In genomic region chr2:15990151-15991101, GRCh38 we compare ENCODE assay signal across 18 cellular contexts. TPM values are rescaled to one million over a fixed set of nuclear protein-coding genes. Genes with fewer than 3 reads are reported as not detected.
DNase-seq lines count a peak whose midpoint lies in the region; ATAC-seq and TF ChIP-seq lines count a peak whose summit lies in the region.
"Had no signal": no experiment of that assay in that cellular context is flagged by ENCODE, and none has a peak within 500 bp of the region (broad histone marks: within the 10 kb centered on the region; RNA-seq: fewer than 3 reads in every experiment).

No MANE protein-coding gene starts in this region.

- no peaks in the 10 kb centered on the region for H3K9me3 ChIP-seq in Caco-2
- peaks cover 0 to 3% of the 10 kb centered on the region in 2 donors for H3K9me3 ChIP-seq in neuronal stem cell (replicated peaks in 1 of 2; ENCODE audit: control insufficient read depth in 2 of 2, insufficient read depth in 1 of 2, low read depth in 1 of 2, low read length in 2 of 2)
- H3K9me3 ChIP-seq in heart left ventricle, result no peaks in the 10 kb centered on the region
- H3K9me3 ChIP-seq in right atrium auricular region, result no peaks in the 10 kb centered on the region
- H3K9me3 ChIP-seq: BLaER1 had no signal

- H3K4me3 Mint-ChIP-seq in Caco-2 (ENCODE audit: unreplicated experiment), result no peak overlapping the region
- H3K4me3 Mint-ChIP-seq in activated naive CD8-positive, alpha-beta T cell treated with anti-CD3 and anti-CD28 coated beads, Interleukin-2, amount 50 U/mL, for 24 hours, result no peak overlapping the region
- H3K4me3 Mint-ChIP-seq: CD8-positive, alpha-beta memory T cell; HFFc6 had no signal

- H3K79me1 ChIP-seq in mesendoderm (ENCODE audit: low read length), result no peaks in the 10 kb centered on the region
- H3K79me1 ChIP-seq in neuronal stem cell (ENCODE audit: low read depth, low read length), result no peaks in the 10 kb centered on the region

- H3K27ac Mint-ChIP-seq in Caco-2 (ENCODE audit: unreplicated experiment), result peak overlapping the region; percentile 80
- H3K27ac Mint-ChIP-seq in activated naive CD8-positive, alpha-beta T cell treated with anti-CD3 and anti-CD28 coated beads, Interleukin-2, amount 50 U/mL, for 24 hours, result no peak overlapping the region
- H3K27ac Mint-ChIP-seq: CD8-positive, alpha-beta memory T cell; HFFc6 had no signal

- WGBS in mesendoderm (ENCODE audit: extremely low coverage, insufficient coverage, low lambda C conversion rate), result no CpG with 5 or more reads among the region's 11 CpGs
- no CpG with 5 or more reads among the region's 11 CpGs for WGBS in neuronal stem cell (ENCODE audit: extremely low coverage in 2 of 2, insufficient read length in 2 of 2, insufficient replicate concordance in 1 of 2), 2 donors
- WGBS in heart left ventricle, 4 donors, result 88 to 89% (median 89%) methylated on average over 11 of the region's 11 CpGs

- H3K79me2 ChIP-seq in mesendoderm (ENCODE audit: control insufficient read depth, insufficient read depth, low read length), result no peaks in the 10 kb centered on the region

- no peak overlapping the region for H2BK15ac ChIP-seq in mesendoderm (replicated peaks; ENCODE audit: low read depth)
- peak overlapping the region; percentile 82 for H2BK15ac ChIP-seq in neuronal stem cell (ENCODE audit: low read length)

- H2BK12ac ChIP-seq in neuronal stem cell (ENCODE audit: low read length), result no peak overlapping the region

- H3K4me1 ChIP-seq in Caco-2, result peaks cover 21% of the 10 kb centered on the region
- H3K4me1 ChIP-seq in mesendoderm (ENCODE audit: control insufficient read depth, low read depth, low read length), result peaks cover 5% of the 10 kb centered on the region
- H3K4me1 ChIP-seq in neuronal stem cell (ENCODE audit: control insufficient read depth in 2 of 2, insufficient read depth in 1 of 2, low read depth in 1 of 2, low read length in 2 of 2), result peaks cover 10 to 14% of the 10 kb centered on the region in 2 donors
- H3K4me1 ChIP-seq in heart left ventricle, result no peaks in the 10 kb centered on the region
- H3K4me1 ChIP-seq in right atrium auricular region, result no peaks in the 10 kb centered on the region

- no peak overlapping the region for H3K18ac ChIP-seq in mesendoderm (ENCODE audit: low read length)
- H3K18ac ChIP-seq in neuronal stem cell (ENCODE audit: low read length), result peak overlapping the region; percentile 77

- peaks cover 23% of the 10 kb centered on the region for H3K4me1 Mint-ChIP-seq in Caco-2 (ENCODE audit: low read depth, unreplicated experiment)
- no peaks in the 10 kb centered on the region for H3K4me1 Mint-ChIP-seq in activated naive CD8-positive, alpha-beta T cell treated with anti-CD3 and anti-CD28 coated beads, Interleukin-2, amount 50 U/mL, for 24 hours
- H3K4me1 Mint-ChIP-seq: CD8-positive, alpha-beta memory T cell had no signal

- no peak overlapping the region for H3K4me2 ChIP-seq in mesendoderm (ENCODE audit: low read length)
- H3K4me2 ChIP-seq in neuronal stem cell (ENCODE audit: insufficient read depth, low read length, poor library complexity, severe bottlenecking), result no peak overlapping the region
- H3K4me2 ChIP-seq: BLaER1 had no signal

- H3K9ac ChIP-seq in mesendoderm (ENCODE audit: low read length) (no peak overlapping the region), neuronal stem cell (ENCODE audit: low read depth, low read length, poor library complexity) (no peak overlapping the region)
- H3K9ac ChIP-seq: BLaER1 had no signal

- POLR2A ChIA-PET in Caco-2 (lab: Charles Lee), result no interaction called here

- H3K4ac ChIP-seq in mesendoderm (ENCODE audit: low read depth, low read length) (no peak overlapping the region), neuronal stem cell (ENCODE audit: low read length) (no peak overlapping the region)

- H4K8ac ChIP-seq in mesendoderm (ENCODE audit: low read depth, low read length) (no peak overlapping the region), neuronal stem cell (ENCODE audit: low read depth, low read length) (no peak overlapping the region)

- no peak overlapping the region for H4K5ac ChIP-seq in mesendoderm (ENCODE audit: low read length)

- H3K9me3 Mint-ChIP-seq in Caco-2 (ENCODE audit: unreplicated experiment), result peaks cover 8% of the 10 kb centered on the region
- no peaks in the 10 kb centered on the region for H3K9me3 Mint-ChIP-seq in activated naive CD8-positive, alpha-beta T cell treated with anti-CD3 and anti-CD28 coated beads, Interleukin-2, amount 50 U/mL, for 24 hours

- no peak overlapping the region for H3K14ac ChIP-seq in neuronal stem cell (ENCODE audit: low read length)

- H2BK120ac ChIP-seq in mesendoderm (ENCODE audit: low read depth, low read length) (no peak overlapping the region), neuronal stem cell (ENCODE audit: low read depth, low read length) (no peak overlapping the region)

- H3K56ac ChIP-seq in mesendoderm (ENCODE audit: low read length), result peak overlapping the region; percentile 35

- H2BK5ac ChIP-seq in mesendoderm (ENCODE audit: low read length), result peak overlapping the region; percentile 16
- no peak overlapping the region for H2BK5ac ChIP-seq in neuronal stem cell (ENCODE audit: low read length)

- H4K91ac ChIP-seq in neuronal stem cell (ENCODE audit: low read depth, low read length, poor library complexity), result no peak overlapping the region

- ATAC-seq in heart left ventricle, result no peak
- no peak for ATAC-seq in activated naive CD8-positive, alpha-beta T cell treated with anti-CD3 and anti-CD28 coated beads, Interleukin-2, amount 50 U/mL, for 24 hours

- H3K23ac ChIP-seq in mesendoderm (ENCODE audit: low read length), result no peak overlapping the region
- H3K23ac ChIP-seq in neuronal stem cell (ENCODE audit: low read depth, low read length, poor library complexity), result no peak overlapping the region

- TF ChIP-seq CTCF in Caco-2 (IDR thresholded peaks at IDR 0.05; ENCODE audit: insufficient read depth in 1 of 2, low read depth in 1 of 2, low read length in 1 of 2, severe bottlenecking in 1 of 2, unreplicated experiment in 1 of 2), result no peak
- TF ChIP-seq CTCF in heart left ventricle (IDR thresholded peaks at IDR 0.05), result no peak
- TF ChIP-seq CTCF in right atrium auricular region (IDR thresholded peaks at IDR 0.05), result no peak

- H3K27me3 ChIP-seq in Caco-2 (replicated peaks; ENCODE audit: control insufficient read depth, insufficient read depth, low read length) (no peaks in the 10 kb centered on the region), mesendoderm (ENCODE audit: insufficient read depth, low read length, poor library complexity) (no peaks in the 10 kb centered on the region), neuronal stem cell (ENCODE audit: control insufficient read depth in 3 of 3, insufficient read depth in 3 of 3, low read depth in 1 of 3, low read length in 3 of 3) (no peaks in the 10 kb centered on the region), heart left ventricle (peaks cover 0 to 14% (median 0%) of the 10 kb centered on the region in 9 donors), right atrium auricular region (no peaks in the 10 kb centered on the region)
- H3K27me3 ChIP-seq: BLaER1 had no signal

- H3K27me3 Mint-ChIP-seq in Caco-2 (ENCODE audit: insufficient read depth, unreplicated experiment), result no peaks in the 10 kb centered on the region
- peaks cover 3% of the 10 kb centered on the region for H3K27me3 Mint-ChIP-seq in activated naive CD8-positive, alpha-beta T cell treated with anti-CD3 and anti-CD28 coated beads, Interleukin-2, amount 50 U/mL, for 24 hours

- CTCF ChIA-PET in Caco-2 (lab: Charles Lee), result no interaction called here

- peaks cover 11% of the 10 kb centered on the region for H3K36me3 Mint-ChIP-seq in Caco-2 (ENCODE audit: insufficient read depth, unreplicated experiment)
- no peaks in the 10 kb centered on the region for H3K36me3 Mint-ChIP-seq in activated naive CD8-positive, alpha-beta T cell treated with anti-CD3 and anti-CD28 coated beads, Interleukin-2, amount 50 U/mL, for 24 hours (ENCODE audit: low read depth)
- H3K36me3 Mint-ChIP-seq: CD8-positive, alpha-beta memory T cell had no signal

- no TSS peak for BruUV-seq in Caco-2 (replicated peaks; lab: Mats Ljungman, UMichigan)

- intact Hi-C loops in Caco-2 (cut with micrococcal nuclease; ENCODE audit: unreplicated experiment) (no loop called here), heart left ventricle (cut with DNase I) (no loop called here)

- H3K36me3 ChIP-seq in Caco-2 (ENCODE audit: control insufficient read depth, insufficient read depth, low read length) (no peaks in the 10 kb centered on the region), mesendoderm (ENCODE audit: control insufficient read depth, insufficient read depth, low read length) (no peaks in the 10 kb centered on the region), neuronal stem cell (replicated peaks in 1 of 2; ENCODE audit: control insufficient read depth in 2 of 2, insufficient read depth in 2 of 2, low read length in 2 of 2) (no peaks in the 10 kb centered on the region), heart left ventricle (no peaks in the 10 kb centered on the region), right atrium auricular region (no peaks in the 10 kb centered on the region)
- H3K36me3 ChIP-seq: BLaER1 had no signal

- no peak for TF ChIP-seq POLR2A in heart left ventricle (IDR thresholded peaks at IDR 0.05)

- no peak overlapping the region for H2AK5ac ChIP-seq in mesendoderm (ENCODE audit: low read length)
- H2AK5ac ChIP-seq in neuronal stem cell (ENCODE audit: low read depth, low read length), result no peak overlapping the region

- no peak overlapping the region for H3K27ac ChIP-seq in mesendoderm (ENCODE audit: low read depth, low read length)
- H3K27ac ChIP-seq in neuronal stem cell (replicated peaks; ENCODE audit: low read length), result no peak overlapping the region
- no peak overlapping the region for H3K27ac ChIP-seq in heart left ventricle
- H3K27ac ChIP-seq in substantia nigra (ENCODE audit: low read depth, low read length, poor library complexity, severe bottlenecking), result no peak overlapping the region
- no peak overlapping the region for H3K27ac ChIP-seq in right atrium auricular region
- H3K27ac ChIP-seq: BLaER1, HL-60 had no signal

- no peak for DNase-seq in Caco-2
- peak; percentile 94 for DNase-seq in SK-N-DZ (ENCODE audit: low spot score)
- peak; percentile 75 for DNase-seq in mesendoderm
- DNase-seq in neuronal stem cell (ENCODE audit: low spot score), result no peak
- no peak for DNase-seq in heart left ventricle
- DNase-seq in activated naive CD8-positive, alpha-beta T cell treated with anti-CD3 and anti-CD28 coated beads, Interleukin-2, amount 50 U/mL, for 24 hours, result no peak
- DNase-seq in substantia nigra (lab: John Stamatoyannopoulos, UW), result no peak
- no peak for DNase-seq in right atrium auricular region (ENCODE audit: low spot score)
- DNase-seq: 8988T; AML-193; CD8-positive, alpha-beta memory T cell; DMS53; GF-D8; GOT3; HCEC 1CT; HFFc6 had no signal

- H3K4me3 ChIP-seq in Caco-2 (ENCODE audit: low read depth, low read length) (no peak overlapping the region), mesendoderm (ENCODE audit: low read length) (no peak overlapping the region), neuronal stem cell (ENCODE audit: low read length in 2 of 2) (no peak overlapping the region), heart left ventricle (no peak overlapping the region), right atrium auricular region (no peak overlapping the region)
- H3K4me3 ChIP-seq: BLaER1 had no signal

- H2AFZ ChIP-seq in neuronal stem cell (ENCODE audit: low read length), result no peak overlapping the region

RNA-seq across cellular contexts. Expression of gene MYCN, which starts 50.1 kb away (rescaled TPM):
- total RNA-seq in Caco-2 (2022), result 46.6 and 54.4 TPM in 2 replicates
- polyA plus RNA-seq in SK-N-DZ (2014; cell fraction: cytosol; rRNA removed), result 1,097 and 1,099 TPM in 2 replicates
- 1,072 and 1,695 TPM in 2 replicates for polyA plus RNA-seq in SK-N-DZ (2014; cell fraction: nucleus; rRNA removed)
- polyA plus RNA-seq in mesendoderm (2013, experiment 1 of 2), result 26.6 TPM
- 29.1 TPM for polyA plus RNA-seq in mesendoderm (2013, experiment 2 of 2)
- 43.3 TPM for polyA plus RNA-seq in neuronal stem cell (2013, experiment 1 of 2)
- 44.3 TPM for polyA plus RNA-seq in neuronal stem cell (2013, experiment 2 of 2)
- total RNA-seq in heart left ventricle, result 1 to 10 TPM in 4 of 9 donors, under 1 TPM in 3, not detected in 2; 0.37 to 1.6 (median 1.0) TPM
- polyA plus RNA-seq in heart left ventricle, result under 1 TPM; 0.22 to 0.27 TPM
- total RNA-seq in right atrium auricular region, result under 1 TPM; 0.30 to 0.63 TPM
- total RNA-seq: CD8-positive, alpha-beta memory T cell; HFFc6 had no signal
- polyA plus RNA-seq: CD8-positive, alpha-beta memory T cell had no signal

Comparison
In these comparisons a context has a peak if more than half of its experiments do, and no peak if none do; other contexts are left out.
1. DNase-seq: peak in SK-N-DZ (single experiment) and mesendoderm (single experiment); none in Caco-2 (0 of 2), neuronal stem cell (single experiment), heart left ventricle (0 of 5), activated naive CD8-positive, alpha-beta T cell treated with anti-CD3 and anti-CD28 coated beads, Interleukin-2, amount 50 U/mL, for 24 hours (single experiment), substantia nigra (0 of 49) and right atrium auricular region (single experiment).
2. RNA of gene MYCN, which starts 50.1 kb away (total RNA-seq): 46.6 to 54.4 TPM in Caco-2; 0.30 to 0.63 TPM in right atrium auricular region and 0.37 to 1.6 TPM in heart left ventricle; every median in the first group is over 10 times any median in the second.